10 cellular contexts compared by ENCODE assay signal in the genomic region with DNA sequence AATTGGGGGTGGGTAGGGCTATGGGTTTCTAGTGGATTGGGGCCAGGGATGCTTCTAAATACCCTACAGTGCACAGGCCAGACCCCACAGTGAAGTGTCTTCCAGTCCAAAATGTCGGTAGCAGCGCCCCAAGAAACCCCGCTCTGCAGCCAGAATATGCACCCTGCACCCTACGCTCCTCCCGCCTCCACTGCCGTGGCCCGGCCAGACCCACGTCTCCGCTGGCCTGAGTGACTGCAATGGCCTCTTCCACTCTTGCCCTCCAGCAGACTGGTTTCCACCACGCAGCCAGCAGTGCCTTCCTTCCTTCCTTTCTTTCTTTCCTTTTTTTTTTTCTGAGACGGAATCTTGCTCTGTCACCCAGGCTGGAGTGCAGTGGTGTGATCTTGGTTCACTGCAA.
"Had no signal": no experiment of that assay in that cellular context is flagged by ENCODE, and none has a peak within 500 bp of the region (broad histone marks: within the 10 kb centered on the region; RNA-seq: fewer than 3 reads in every experiment).

No MANE protein-coding gene starts in this region.

- H3K27me3 ChIP-seq: transverse colon, vagina had no signal

- DNase-seq: glutamatergic neuron, hypothalamus, kidney, left lung, WERI-Rb-1 had no signal

- H3K27ac Mint-ChIP-seq: activated naive CD4-positive, alpha-beta T cell treated with anti-CD3 and anti-CD28 coated beads, Interleukin-2, amount 50 U/mL, for 24 hours had no signal

- H3K4me3 ChIP-seq: esophagus muscularis mucosa, left lung, transverse colon, vagina had no signal

- H3K36me3 Mint-ChIP-seq: activated naive CD4-positive, alpha-beta T cell treated with anti-CD3 and anti-CD28 coated beads, Interleukin-2, amount 50 U/mL, for 24 hours had no signal

- H3K9me3 Mint-ChIP-seq: activated naive CD4-positive, alpha-beta T cell treated with anti-CD3 and anti-CD28 coated beads, Interleukin-2, amount 50 U/mL, for 24 hours had no signal

- H3K36me3 ChIP-seq: esophagus muscularis mucosa, left lung, neutrophil, transverse colon, vagina, WERI-Rb-1 had no signal

- H3K27ac ChIP-seq: esophagus muscularis mucosa, left lung, neutrophil, transverse colon, vagina, WERI-Rb-1 had no signal

- H3K9me3 ChIP-seq: esophagus muscularis mucosa, left lung, neutrophil, transverse colon, vagina had no signal
